In genomic region chr6:16391451-16391912, GRCh38 we compare ENCODE assay signal across 16 cellular contexts.
DNase-seq lines count a peak whose midpoint lies in the region; ATAC-seq and TF ChIP-seq lines count a peak whose summit lies in the region.
"Had no signal": no experiment of that assay in that cellular context is flagged by ENCODE, and none has a peak within 500 bp of the region (broad histone marks: within the 10 kb centered on the region; RNA-seq: fewer than 3 reads in every experiment).

No MANE protein-coding gene starts in this region.

- H3K4me1 ChIP-seq in ACC112 (ENCODE audit: control insufficient read depth, insufficient read depth, low read length, unreplicated experiment) (peaks cover 17% of the 10 kb centered on the region), ovary (ENCODE audit: insufficient read depth) (peaks cover 6% of the 10 kb centered on the region)

- no peak overlapping the region for H3K4me3 Mint-ChIP-seq in activated CD4-positive, alpha-beta T cell treated with anti-CD3 and anti-CD28 coated beads for 36 hours
- H3K4me3 Mint-ChIP-seq: H9 had no signal

- H3K36me3 ChIP-seq in ACC112 (ENCODE audit: insufficient read depth, low read length) (no peaks in the 10 kb centered on the region), ovary (no peaks in the 10 kb centered on the region)
- H3K36me3 ChIP-seq: tibial nerve had no signal

- no peak for TF ChIP-seq EP300 in ovary (IDR thresholded peaks at IDR 0.05)

- no peaks in the 10 kb centered on the region for H3K9me3 ChIP-seq in ovary
- H3K9me3 ChIP-seq: tibial nerve had no signal

- no peak for TF ChIP-seq CTCF in ovary (IDR thresholded peaks at IDR 0.05)

- ATAC-seq in activated CD4-positive, alpha-beta T cell treated with anti-CD3 and anti-CD28 coated beads for 36 hours, result no peak
- no peak for ATAC-seq in HG03108 (IDR thresholded peaks at IDR 0.05; ENCODE audit: unreplicated experiment)

- H2AFZ ChIP-seq in ACC112 (ENCODE audit: low read length, unreplicated experiment), result peak overlapping the region; percentile 6

- TF ChIP-seq POLR2A in ovary (IDR thresholded peaks at IDR 0.05), result no peak
- TF ChIP-seq POLR2A in erythroblast (IDR thresholded peaks at IDR 0.05; ENCODE audit: low read length), result no peak

- H3K27me3 ChIP-seq in ACC112 (ENCODE audit: insufficient read depth, low read length) (no peaks in the 10 kb centered on the region), ovary (no peaks in the 10 kb centered on the region)
- H3K27me3 ChIP-seq: tibial nerve had no signal

- no peaks in the 10 kb centered on the region for H3K9me3 Mint-ChIP-seq in activated CD4-positive, alpha-beta T cell treated with anti-CD3 and anti-CD28 coated beads for 36 hours (ENCODE audit: low read depth)
- H3K9me3 Mint-ChIP-seq: H9 had no signal

- H3K4me3 ChIP-seq in ACC112 (ENCODE audit: low read depth, low read length) (no peak overlapping the region), ovary (no peak overlapping the region)
- H3K4me3 ChIP-seq: skin epidermis, tibial nerve had no signal

- no peak overlapping the region for H3K27ac Mint-ChIP-seq in activated CD4-positive, alpha-beta T cell treated with anti-CD3 and anti-CD28 coated beads for 36 hours
- H3K27ac Mint-ChIP-seq: IgD-negative memory B cell had no signal

- DNase-seq in amniotic epithelial cell (ENCODE audit: low read depth), result peak; percentile 44
- DNase-seq in glomerular visceral epithelial cell (ENCODE audit: extremely low spot score), result peak; percentile 11
- no peak for DNase-seq in ovary
- DNase-seq in AML-193 (lab: John Stamatoyannopoulos, UW), result no peak
- no peak for DNase-seq in activated CD4-positive, alpha-beta T cell treated with anti-CD3 and anti-CD28 coated beads for 36 hours
- DNase-seq in erythroblast (lab: John Stamatoyannopoulos, UW), result no peak
- DNase-seq: activated T-cell treated with anti-CD3 and anti-CD28 coated beads for 4 hours, DND-41, H9, NCI-H69, SHP77 treated with DMSO at 0.1 percent for 48 hours had no signal

- WGBS in ovary, 3 donors, result 3 to 29% (median 17%) methylated on average over 2 of the region's 2 CpGs

- CTCF ChIA-PET in activated CD4-positive, alpha-beta T cell treated with anti-CD3 and anti-CD28 coated beads for 36 hours (lab: Charles Lee), result no interaction called here

- H3K36me3 Mint-ChIP-seq in activated CD4-positive, alpha-beta T cell treated with anti-CD3 and anti-CD28 coated beads for 36 hours (ENCODE audit: low read depth), result no peaks in the 10 kb centered on the region

- peaks cover 5% of the 10 kb centered on the region for H3K4me1 Mint-ChIP-seq in activated CD4-positive, alpha-beta T cell treated with anti-CD3 and anti-CD28 coated beads for 36 hours
- H3K4me1 Mint-ChIP-seq: H9 had no signal

- H3K27me3 Mint-ChIP-seq in activated CD4-positive, alpha-beta T cell treated with anti-CD3 and anti-CD28 coated beads for 36 hours, result no peaks in the 10 kb centered on the region
- H3K27me3 Mint-ChIP-seq: IgD-negative memory B cell had no signal

- H3K27ac ChIP-seq in ACC112 (ENCODE audit: low read depth, low read length), result peak overlapping the region; percentile 59
- peak overlapping the region; percentile 33 to 50 for H3K27ac ChIP-seq in ovary

- POLR2A ChIA-PET in activated CD4-positive, alpha-beta T cell treated with anti-CD3 and anti-CD28 coated beads for 36 hours (lab: Charles Lee), result no interaction called here

- no peaks in the 10 kb centered on the region for H3K79me2 ChIP-seq in ACC112 (ENCODE audit: control insufficient read depth, insufficient read depth, low read length, unreplicated experiment)

- intact Hi-C loops in ovary (cut with DNase I), result no loop called here
- intact Hi-C loops in activated CD4-positive, alpha-beta T cell treated with anti-CD3 and anti-CD28 coated beads for 36 hours (cut with DNase I, micrococcal nuclease), result no loop called here

Comparison
In these comparisons a context has a peak if more than half of its experiments do, and no peak if none do; other contexts are left out.
1. DNase-seq: peak in amniotic epithelial cell (single experiment) and glomerular visceral epithelial cell (single experiment); none in ovary (0 of 5), AML-193 (0 of 2), activated CD4-positive, alpha-beta T cell treated with anti-CD3 and anti-CD28 coated beads for 36 hours (single experiment) and erythroblast (0 of 2).